In genomic region chr3:147447224-147447623, GRCh38 we compare ENCODE assay signal across 29 cellular contexts. TPM values are rescaled to one million over a fixed set of nuclear protein-coding genes. Genes with fewer than 3 reads are reported as not detected.
DNase-seq lines count a peak whose midpoint lies in the region; ATAC-seq and FAIRE-seq lines count a peak whose summit lies in the region.
"Had no signal": no experiment of that assay in that cellular context is flagged by ENCODE, and none has a peak within 500 bp of the region (broad histone marks: within the 10 kb centered on the region; RNA-seq: fewer than 3 reads in every experiment).

No MANE protein-coding gene starts in this region.

- no peak for ATAC-seq in activated T-cell treated with anti-CD3 and anti-CD28 coated beads, Interleukin-2, amount 50 U/mL, for 4 hours
- ATAC-seq in HG03039 (IDR thresholded peaks at IDR 0.05; ENCODE audit: unreplicated experiment) = no peak
- ATAC-seq: A549 had no signal

- no peak overlapping the region for H3K4me3 Mint-ChIP-seq in activated CD4-positive, alpha-beta memory T cell treated with anti-CD3 and anti-CD28 coated beads, Interleukin-2, amount 10 ng/mL, durations not matched to agents 7 days and 5 days
- H3K4me3 Mint-ChIP-seq in activated T-cell treated with anti-CD3 and anti-CD28 coated beads, Interleukin-2, amount 50 U/mL, for 4 hours = no peak overlapping the region
- H3K4me3 Mint-ChIP-seq: CD14-positive monocyte; CD4-positive, alpha-beta memory T cell; CD4-positive, CD25-positive, alpha-beta regulatory T cell; CD8-positive, alpha-beta memory T cell had no signal

- POLR2A ChIA-PET in activated CD4-positive, alpha-beta memory T cell treated with anti-CD3 and anti-CD28 coated beads, Interleukin-2, amount 10 ng/mL, durations not matched to agents 7 days and 5 days (lab: Charles Lee) = no interaction called here

- no peaks in the 10 kb centered on the region for H3K36me3 ChIP-seq in small intestine (ENCODE audit: control insufficient read depth in 2 of 2, insufficient read depth in 2 of 2, low read length in 2 of 2)
- H3K36me3 ChIP-seq: BE2C, BLaER1 had no signal

- FAIRE-seq in G401.6 (lab: Jason Lieb, UNC) (peak; percentile 50), TTC549 (lab: Jason Lieb, UNC) (peak; percentile 42), colon (lab: Jason Lieb, UNC) (peak; percentile 38), small intestine (lab: Jason Lieb, UNC) (peak; percentile 41)
- FAIRE-seq: A549, GM12891, GM19239 had no signal

- no peaks in the 10 kb centered on the region for H3K9me3 Mint-ChIP-seq in activated CD4-positive, alpha-beta memory T cell treated with anti-CD3 and anti-CD28 coated beads, Interleukin-2, amount 10 ng/mL, durations not matched to agents 7 days and 5 days
- H3K9me3 Mint-ChIP-seq in activated T-cell treated with anti-CD3 and anti-CD28 coated beads, Interleukin-2, amount 50 U/mL, for 4 hours = peaks cover 3% of the 10 kb centered on the region

- no peaks in the 10 kb centered on the region for H3K9me3 ChIP-seq in small intestine (ENCODE audit: control insufficient read depth, low read depth)
- H3K9me3 ChIP-seq: A549, BE2C, BLaER1 had no signal

- no peaks in the 10 kb centered on the region for H3K4me1 ChIP-seq in small intestine (ENCODE audit: control insufficient read depth in 2 of 2, insufficient read depth in 1 of 2, low read depth in 1 of 2, low read length in 1 of 2)
- H3K4me1 ChIP-seq: A549, BE2C, BLaER1 had no signal

- CTCF ChIA-PET in activated CD4-positive, alpha-beta memory T cell treated with anti-CD3 and anti-CD28 coated beads, Interleukin-2, amount 10 ng/mL, durations not matched to agents 7 days and 5 days (lab: Charles Lee) = no interaction called here

- DNase-seq in small intestine (no peak), NCI-H1930 (lab: John Stamatoyannopoulos, UW) (no peak)
- DNase-seq in activated CD4-positive, alpha-beta memory T cell treated with anti-CD3 and anti-CD28 coated beads, Interleukin-2, amount 10 ng/mL, durations not matched to agents 7 days and 5 days = no peak
- no peak for DNase-seq in activated T-cell treated with anti-CD3 and anti-CD28 coated beads, Interleukin-2, amount 50 U/mL, for 4 hours
- DNase-seq: 8988T; AML-193; BE2C; C1 segment of cervical spinal cord; CD4-positive, alpha-beta memory T cell; CD4-positive, CD25-positive, alpha-beta regulatory T cell; CD8-positive, alpha-beta memory T cell; COR-L47; DMS 273 treated with DMSO at 0.1 percent for 48 hours; DMS153; DMS53; DMS79; DND-41; EL; GF-D8 had no signal

- H3K27ac Mint-ChIP-seq in activated CD4-positive, alpha-beta memory T cell treated with anti-CD3 and anti-CD28 coated beads, Interleukin-2, amount 10 ng/mL, durations not matched to agents 7 days and 5 days = no peak overlapping the region
- H3K27ac Mint-ChIP-seq: CD14-positive monocyte; CD4-positive, alpha-beta memory T cell; CD4-positive, CD25-positive, alpha-beta regulatory T cell; CD8-positive, alpha-beta memory T cell had no signal

- H3K27me3 Mint-ChIP-seq in activated CD4-positive, alpha-beta memory T cell treated with anti-CD3 and anti-CD28 coated beads, Interleukin-2, amount 10 ng/mL, durations not matched to agents 7 days and 5 days = no peaks in the 10 kb centered on the region
- H3K27me3 Mint-ChIP-seq in activated T-cell treated with anti-CD3 and anti-CD28 coated beads, Interleukin-2, amount 50 U/mL, for 4 hours (ENCODE audit: low read depth) = no peaks in the 10 kb centered on the region
- H3K27me3 Mint-ChIP-seq: CD4-positive, alpha-beta memory T cell; CD4-positive, CD25-positive, alpha-beta regulatory T cell; CD8-positive, alpha-beta memory T cell had no signal

- H3K36me3 Mint-ChIP-seq in activated CD4-positive, alpha-beta memory T cell treated with anti-CD3 and anti-CD28 coated beads, Interleukin-2, amount 10 ng/mL, durations not matched to agents 7 days and 5 days (ENCODE audit: low read depth) = no peaks in the 10 kb centered on the region
- H3K36me3 Mint-ChIP-seq in activated T-cell treated with anti-CD3 and anti-CD28 coated beads, Interleukin-2, amount 50 U/mL, for 4 hours (ENCODE audit: insufficient read depth) = no peaks in the 10 kb centered on the region
- H3K36me3 Mint-ChIP-seq: CD14-positive monocyte; CD4-positive, alpha-beta memory T cell; CD4-positive, CD25-positive, alpha-beta regulatory T cell; CD8-positive, alpha-beta memory T cell had no signal

- H3K27me3 ChIP-seq in small intestine (ENCODE audit: control insufficient read depth in 2 of 2, insufficient read depth in 2 of 2, low read length in 2 of 2) = no peaks in the 10 kb centered on the region
- H3K27me3 ChIP-seq: BE2C, BLaER1 had no signal

- no peak overlapping the region for H3K27ac ChIP-seq in small intestine (ENCODE audit: low read depth in 1 of 2, low read length in 1 of 2)
- H3K27ac ChIP-seq: A549, BLaER1 had no signal

- H3K4me3 ChIP-seq in small intestine (ENCODE audit: low read depth in 1 of 2, low read length in 2 of 2) = no peak overlapping the region
- H3K4me3 ChIP-seq: A549, BLaER1 had no signal

- no peaks in the 10 kb centered on the region for H3K4me1 Mint-ChIP-seq in activated CD4-positive, alpha-beta memory T cell treated with anti-CD3 and anti-CD28 coated beads, Interleukin-2, amount 10 ng/mL, durations not matched to agents 7 days and 5 days
- no peaks in the 10 kb centered on the region for H3K4me1 Mint-ChIP-seq in activated T-cell treated with anti-CD3 and anti-CD28 coated beads, Interleukin-2, amount 50 U/mL, for 4 hours (ENCODE audit: low read depth)
- H3K4me1 Mint-ChIP-seq: CD14-positive monocyte; CD4-positive, alpha-beta memory T cell; CD4-positive, CD25-positive, alpha-beta regulatory T cell; CD8-positive, alpha-beta memory T cell had no signal

RNA-seq across cellular contexts. Expression of gene ZIC1, which starts 38.1 kb away (rescaled TPM):
- polyA plus RNA-seq in small intestine = not detected
- not detected for total RNA-seq in activated CD4-positive, alpha-beta memory T cell treated with anti-CD3 and anti-CD28 coated beads, Interleukin-2, amount 10 ng/mL, durations not matched to agents 7 days and 5 days
- total RNA-seq in activated T-cell treated with anti-CD3 and anti-CD28 coated beads, Interleukin-2, amount 50 U/mL, for 4 hours = not detected
- total RNA-seq: CD4-positive, alpha-beta memory T cell; CD4-positive, CD25-positive, alpha-beta regulatory T cell; CD8-positive, alpha-beta memory T cell; G401 had no signal
- polyA plus RNA-seq: CD14-positive monocyte; CD4-positive, alpha-beta memory T cell; CD4-positive, CD25-positive, alpha-beta regulatory T cell; CD8-positive, alpha-beta memory T cell had no signal

RNA-seq across cellular contexts. Expression of gene ZIC4, which starts 40.9 kb away (rescaled TPM):
- not detected for polyA plus RNA-seq in small intestine
- not detected for total RNA-seq in activated CD4-positive, alpha-beta memory T cell treated with anti-CD3 and anti-CD28 coated beads, Interleukin-2, amount 10 ng/mL, durations not matched to agents 7 days and 5 days
- total RNA-seq in activated T-cell treated with anti-CD3 and anti-CD28 coated beads, Interleukin-2, amount 50 U/mL, for 4 hours = not detected
- total RNA-seq: CD4-positive, alpha-beta memory T cell; CD4-positive, CD25-positive, alpha-beta regulatory T cell; CD8-positive, alpha-beta memory T cell; G401 had no signal
- polyA plus RNA-seq: A549; CD14-positive monocyte; CD4-positive, alpha-beta memory T cell; CD4-positive, CD25-positive, alpha-beta regulatory T cell; CD8-positive, alpha-beta memory T cell had no signal
